In genomic region chr3:102182162-102182561, GRCh38 we compare ENCODE assay signal across 13 cellular contexts.
DNase-seq lines count a peak whose midpoint lies in the region; FAIRE-seq and TF ChIP-seq lines count a peak whose summit lies in the region.
"Had no signal": no experiment of that assay in that cellular context is flagged by ENCODE, and none has a peak within 500 bp of the region (broad histone marks: within the 10 kb centered on the region; RNA-seq: fewer than 3 reads in every experiment).

No MANE protein-coding gene starts in this region.

- no peak overlapping the region for H3K27ac Mint-ChIP-seq in activated naive CD8-positive, alpha-beta T cell treated with anti-CD3 and anti-CD28 coated beads for 36 hours
- H3K27ac Mint-ChIP-seq: natural killer cell treated with Interleukin-12 subunit alpha and Interleukin-12 subunit beta and Interleukin-15 and Interleukin-18, amount 100 ng/mL, for 72 hours had no signal

- 56 to 63% (median 61%) methylated on average over 5 of the region's 5 CpGs for WGBS in spleen, 5 donors

- DNase-seq in HT-29 (ENCODE audit: low spot score) (peak; percentile 82), bronchial epithelial cell (ENCODE audit: low read depth) (peak; percentile 70), kidney glomerular epithelial cell (lab: John Stamatoyannopoulos, UW) (peak; percentile 98), spleen (no peak), NCI-H345 treated with DMSO at 0.1 percent for 48 hours (lab: John Stamatoyannopoulos, UW; ENCODE audit: unreplicated experiment) (no peak), NCI-H2029 (lab: John Stamatoyannopoulos, UW) (no peak)
- no peak for DNase-seq in activated naive CD8-positive, alpha-beta T cell treated with anti-CD3 and anti-CD28 coated beads for 36 hours
- DNase-seq in stimulated activated CD4-positive, alpha-beta T cell treated with anti-CD3 and anti-CD28 coated beads, Interleukin-4, amount 100 ng/mL, for 1 hour: no peak
- DNase-seq: activated CD8-positive, alpha-beta memory T cell treated with anti-CD3 and anti-CD28 coated beads, Interleukin-2, amount 50 U/mL, for 4 hours; central memory CD4-positive, alpha-beta T cell had no signal

- TF ChIP-seq CTCF in bronchial epithelial cell (IDR thresholded peaks at IDR 0.05; ENCODE audit: insufficient read depth, low read length, severe bottlenecking) (no peak), spleen (IDR thresholded peaks at IDR 0.05 in 8 of 11, conservative IDR thresholded peaks at IDR 0.05 in 3 of 11) (no peak)

- H3K36me3 ChIP-seq in bronchial epithelial cell (ENCODE audit: control insufficient read depth, insufficient read depth, low read length) (no peaks in the 10 kb centered on the region), spleen (no peaks in the 10 kb centered on the region)
- H3K36me3 ChIP-seq: HAP-1, vagina had no signal

- H3K27ac ChIP-seq in spleen: peak overlapping the region in 5 of 8 donors; percentile 32 to 73 (median 52)
- H3K27ac ChIP-seq: vagina had no signal

- H3K27me3 Mint-ChIP-seq in activated naive CD8-positive, alpha-beta T cell treated with anti-CD3 and anti-CD28 coated beads for 36 hours: peaks cover 1% of the 10 kb centered on the region
- H3K27me3 Mint-ChIP-seq: natural killer cell treated with Interleukin-12 subunit alpha and Interleukin-12 subunit beta and Interleukin-15 and Interleukin-18, amount 100 ng/mL, for 72 hours had no signal

- no peak overlapping the region for H3K4me3 Mint-ChIP-seq in activated naive CD8-positive, alpha-beta T cell treated with anti-CD3 and anti-CD28 coated beads for 36 hours
- H3K4me3 Mint-ChIP-seq: natural killer cell treated with Interleukin-12 subunit alpha and Interleukin-12 subunit beta and Interleukin-15 and Interleukin-18, amount 100 ng/mL, for 72 hours had no signal

- no peak for TF ChIP-seq POLR2A in spleen (IDR thresholded peaks at IDR 0.05)

- H3K36me3 Mint-ChIP-seq in activated naive CD8-positive, alpha-beta T cell treated with anti-CD3 and anti-CD28 coated beads for 36 hours: no peaks in the 10 kb centered on the region
- H3K36me3 Mint-ChIP-seq: natural killer cell treated with Interleukin-12 subunit alpha and Interleukin-12 subunit beta and Interleukin-15 and Interleukin-18, amount 100 ng/mL, for 72 hours had no signal

- intact Hi-C loops in spleen (cut with DNase I; ENCODE audit: low total_unique reads): no loop called here

- FAIRE-seq in bronchial epithelial cell (lab: Jason Lieb, UNC): no peak

- H3K27me3 ChIP-seq in bronchial epithelial cell (ENCODE audit: control insufficient read depth, insufficient read depth, low read length) (no peaks in the 10 kb centered on the region), spleen (replicated peaks in 1 of 7) (no peaks in the 10 kb centered on the region)
- H3K27me3 ChIP-seq: vagina had no signal

- H3K4me1 ChIP-seq in spleen: peaks cover 19 to 45% (median 34%) of the 10 kb centered on the region in 6 donors
- H3K4me1 ChIP-seq: HAP-1 had no signal

- H3K4me3 ChIP-seq in bronchial epithelial cell (ENCODE audit: low read depth, low read length): no peak overlapping the region
- no peak overlapping the region for H3K4me3 ChIP-seq in spleen
- H3K4me3 ChIP-seq: HAP-1, vagina had no signal

- no peaks in the 10 kb centered on the region for H3K9me3 ChIP-seq in spleen
- H3K9me3 ChIP-seq: HAP-1, vagina had no signal

- peaks cover 2% of the 10 kb centered on the region for H3K9me3 Mint-ChIP-seq in activated naive CD8-positive, alpha-beta T cell treated with anti-CD3 and anti-CD28 coated beads for 36 hours
- H3K9me3 Mint-ChIP-seq: natural killer cell treated with Interleukin-12 subunit alpha and Interleukin-12 subunit beta and Interleukin-15 and Interleukin-18, amount 100 ng/mL, for 72 hours had no signal

- H3K4me1 Mint-ChIP-seq in activated naive CD8-positive, alpha-beta T cell treated with anti-CD3 and anti-CD28 coated beads for 36 hours: peaks cover 6% of the 10 kb centered on the region

Comparison
In these comparisons a context has a peak if more than half of its experiments do, and no peak if none do; other contexts are left out.
1. DNase-seq: peak in HT-29 (single experiment), bronchial epithelial cell (single experiment) and kidney glomerular epithelial cell (single experiment); none in spleen (single experiment), activated naive CD8-positive, alpha-beta T cell treated with anti-CD3 and anti-CD28 coated beads for 36 hours (single experiment), stimulated activated CD4-positive, alpha-beta T cell treated with anti-CD3 and anti-CD28 coated beads, Interleukin-4, amount 100 ng/mL, for 1 hour (single experiment), NCI-H345 treated with DMSO at 0.1 percent for 48 hours (single experiment) and NCI-H2029 (single experiment).